In the genomic region with DNA sequence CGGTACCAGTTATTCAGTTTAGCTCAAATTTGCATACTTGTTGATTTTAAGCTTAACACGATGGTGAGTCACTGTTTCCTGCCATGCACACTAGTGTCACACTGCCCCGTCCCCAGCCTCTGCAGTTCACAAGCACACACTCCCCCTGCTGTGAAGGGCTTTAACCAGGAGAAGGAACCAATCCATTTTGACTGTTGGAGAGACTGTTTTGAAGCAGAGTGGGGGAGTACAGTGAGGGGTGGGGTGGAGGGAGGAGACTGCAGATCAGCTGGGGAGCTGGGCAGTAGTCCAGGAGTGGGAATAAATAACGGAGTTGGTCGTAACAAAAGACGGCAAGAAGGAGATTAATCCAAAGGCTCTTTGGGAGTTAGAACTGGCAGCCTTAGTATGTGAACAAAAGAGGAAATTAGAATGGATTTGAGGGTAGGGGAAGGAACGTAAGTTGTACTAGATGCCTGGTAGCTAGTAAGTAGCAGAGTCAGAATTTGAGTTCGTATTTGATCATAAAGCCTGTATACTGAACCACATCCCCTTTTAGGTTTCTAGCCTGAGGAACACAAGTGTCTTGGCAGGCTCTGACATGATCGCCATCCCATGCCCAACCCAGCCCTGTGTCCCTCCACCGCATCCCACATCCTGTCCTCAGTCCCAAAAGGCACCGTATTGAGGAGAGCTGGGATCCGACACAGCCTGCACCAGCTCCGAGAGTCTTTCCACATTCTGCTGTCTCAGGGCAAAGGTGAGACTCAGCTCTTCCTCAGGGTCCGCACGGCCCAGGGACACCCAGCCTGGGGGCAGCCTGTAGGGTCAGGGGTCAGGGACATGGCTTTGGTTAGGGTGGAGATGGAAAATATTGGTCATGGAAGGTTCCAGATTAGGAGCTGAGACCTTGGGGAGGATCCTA, we compare ENCODE assay signal across 8 cellular contexts. TPM values are rescaled to one million over a fixed set of nuclear protein-coding genes. Genes with fewer than 3 reads are reported as not detected.
DNase-seq lines count a peak whose midpoint lies in the region; ATAC-seq, FAIRE-seq and TF ChIP-seq lines count a peak whose summit lies in the region.

No MANE protein-coding gene starts in this region.

- TF ChIP-seq CTCF in AG09309 (IDR thresholded peaks at IDR 0.05; ENCODE audit: control insufficient read depth, insufficient read depth, low read depth, low read length, missing control alignments) (no peak), RWPE2 (IDR thresholded peaks at IDR 0.05; ENCODE audit: poor library complexity, severe bottlenecking) (no peak)

- peaks cover 5% of the 10 kb centered on the region for H3K4me1 Mint-ChIP-seq in activated naive CD8-positive, alpha-beta T cell treated with anti-CD3 and anti-CD28 coated beads, Interleukin-2, amount 10 ng/mL, durations not matched to agents 7 days and 5 days

- intact Hi-C loops in left cardiac atrium (cut with DNase I) = no loop called here

- H3K4me1 ChIP-seq in RWPE2 (ENCODE audit: insufficient read depth, poor library complexity, severe bottlenecking) = peaks cover 4% of the 10 kb centered on the region

- H3K27me3 Mint-ChIP-seq in activated naive CD8-positive, alpha-beta T cell treated with anti-CD3 and anti-CD28 coated beads, Interleukin-2, amount 10 ng/mL, durations not matched to agents 7 days and 5 days = no peaks in the 10 kb centered on the region

- no peaks in the 10 kb centered on the region for H3K27me3 ChIP-seq in RWPE2 (ENCODE audit: insufficient read depth, poor library complexity, severe bottlenecking)

- no peaks in the 10 kb centered on the region for H3K9me3 ChIP-seq in RWPE2 (ENCODE audit: severe bottlenecking)

- ATAC-seq in RWPE2 (ENCODE audit: low read depth) (peak; percentile 16; the same call in 2 of the 3 replicates), left cardiac atrium (peak; percentile 12 to 21), HG03571 (IDR thresholded peaks at IDR 0.05; ENCODE audit: unreplicated experiment) (no peak)
- ATAC-seq in activated naive CD8-positive, alpha-beta T cell treated with anti-CD3 and anti-CD28 coated beads, Interleukin-2, amount 10 ng/mL, durations not matched to agents 7 days and 5 days (ENCODE audit: low read depth) = peak; percentile 34

- POLR2A ChIA-PET in activated naive CD8-positive, alpha-beta T cell treated with anti-CD3 and anti-CD28 coated beads, Interleukin-2, amount 10 ng/mL, durations not matched to agents 7 days and 5 days (lab: Charles Lee) = interaction anchor here (1.0 to 5.4 kb wide), 11 partner anchors 9 to 228 kb away, joined by 3 to 95 read pairs (median 8); partner anchors contain the start of genes ILK, MRPL17, RRP8 and SMPD1

- H3K27ac Mint-ChIP-seq in activated naive CD8-positive, alpha-beta T cell treated with anti-CD3 and anti-CD28 coated beads, Interleukin-2, amount 10 ng/mL, durations not matched to agents 7 days and 5 days = no peak overlapping the region

- peak overlapping the region; percentile 30 for H3K27ac ChIP-seq in RWPE2 (ENCODE audit: poor library complexity, severe bottlenecking)

- H3K9me3 Mint-ChIP-seq in activated naive CD8-positive, alpha-beta T cell treated with anti-CD3 and anti-CD28 coated beads, Interleukin-2, amount 10 ng/mL, durations not matched to agents 7 days and 5 days = no peaks in the 10 kb centered on the region

- H3K4me3 Mint-ChIP-seq in activated naive CD8-positive, alpha-beta T cell treated with anti-CD3 and anti-CD28 coated beads, Interleukin-2, amount 10 ng/mL, durations not matched to agents 7 days and 5 days = no peak overlapping the region

- peaks cover 13% of the 10 kb centered on the region for H3K36me3 Mint-ChIP-seq in activated naive CD8-positive, alpha-beta T cell treated with anti-CD3 and anti-CD28 coated beads, Interleukin-2, amount 10 ng/mL, durations not matched to agents 7 days and 5 days

- H3K4me3 ChIP-seq in AG09309 (ENCODE audit: control insufficient read depth, low read depth, low read length) (peak overlapping the region; percentile 65), RWPE2 (ENCODE audit: severe bottlenecking) (peak overlapping the region; percentile 60)

- no peak for TF ChIP-seq POLR2A in H54 (IDR thresholded peaks at IDR 0.05; ENCODE audit: low read depth, low read length)

- no peaks in the 10 kb centered on the region for H3K36me3 ChIP-seq in RWPE2 (ENCODE audit: low read depth)

- no peak for FAIRE-seq in H54 (lab: Jason Lieb, UNC)

- peak; percentile 44 for DNase-seq in AG09309 (ENCODE audit: low read depth)
- DNase-seq in H54 (ENCODE audit: insufficient read length, low spot score) = peak; percentile 46
- peak; percentile 21 for DNase-seq in RWPE2 (ENCODE audit: low spot score)
- peak; percentile 45 for DNase-seq in activated naive CD8-positive, alpha-beta T cell treated with anti-CD3 and anti-CD28 coated beads, Interleukin-2, amount 10 ng/mL, durations not matched to agents 7 days and 5 days
- no peak for DNase-seq in left cardiac atrium
- peak; percentile 56 for DNase-seq in putamen (ENCODE audit: low spot score)
- DNase-seq in NCI-H345 treated with DMSO at 0.1 percent for 48 hours (lab: John Stamatoyannopoulos, UW; ENCODE audit: unreplicated experiment) = no peak

RNA-seq across cellular contexts. Expression of gene TPP1, which starts 0.9 kb away (rescaled TPM):
- 100 to 1,000 TPM; 114 to 120 TPM for total RNA-seq in activated naive CD8-positive, alpha-beta T cell treated with anti-CD3 and anti-CD28 coated beads, Interleukin-2, amount 10 ng/mL, durations not matched to agents 7 days and 5 days
- total RNA-seq in left cardiac atrium = 10 to 100 TPM; 69.5 to 87.7 TPM

RNA-seq across cellular contexts. Expression of gene TAF10, which starts 6.4 kb away (rescaled TPM):
- total RNA-seq in activated naive CD8-positive, alpha-beta T cell treated with anti-CD3 and anti-CD28 coated beads, Interleukin-2, amount 10 ng/mL, durations not matched to agents 7 days and 5 days = 100 to 1,000 TPM; 154 to 156 TPM
- total RNA-seq in left cardiac atrium = 100 to 1,000 TPM; 102 to 105 TPM

RNA-seq across cellular contexts. Expression of gene ILK, which starts 14.8 kb away (rescaled TPM):
- total RNA-seq in activated naive CD8-positive, alpha-beta T cell treated with anti-CD3 and anti-CD28 coated beads, Interleukin-2, amount 10 ng/mL, durations not matched to agents 7 days and 5 days = 100 to 1,000 TPM; 195 to 207 TPM
- 100 to 1,000 TPM; 166 to 183 TPM for total RNA-seq in left cardiac atrium

RNA-seq across cellular contexts. Expression of gene RRP8, which starts 15.0 kb away (rescaled TPM):
- 10 to 100 TPM; 31.7 to 34.4 TPM for total RNA-seq in activated naive CD8-positive, alpha-beta T cell treated with anti-CD3 and anti-CD28 coated beads, Interleukin-2, amount 10 ng/mL, durations not matched to agents 7 days and 5 days
- 10 to 100 TPM; 14.2 to 18.0 TPM for total RNA-seq in left cardiac atrium

RNA-seq across cellular contexts. Expression of gene DCHS1, which starts 37.2 kb away (rescaled TPM):
- total RNA-seq in activated naive CD8-positive, alpha-beta T cell treated with anti-CD3 and anti-CD28 coated beads, Interleukin-2, amount 10 ng/mL, durations not matched to agents 7 days and 5 days = 1 to 10 TPM; 2.1 to 2.5 TPM
- total RNA-seq in left cardiac atrium = 10 to 100 TPM; 14.4 to 15.8 TPM

Comparison
In these comparisons a context has a peak if more than half of its experiments do, and no peak if none do; other contexts are left out.
1. DNase-seq: peak in AG09309 (single experiment), H54 (single experiment), RWPE2 (single experiment), activated naive CD8-positive, alpha-beta T cell treated with anti-CD3 and anti-CD28 coated beads, Interleukin-2, amount 10 ng/mL, durations not matched to agents 7 days and 5 days (single experiment) and putamen (single experiment); none in left cardiac atrium (single experiment) and NCI-H345 treated with DMSO at 0.1 percent for 48 hours (single experiment).